8 cellular contexts compared by ENCODE assay signal in the genomic region with DNA sequence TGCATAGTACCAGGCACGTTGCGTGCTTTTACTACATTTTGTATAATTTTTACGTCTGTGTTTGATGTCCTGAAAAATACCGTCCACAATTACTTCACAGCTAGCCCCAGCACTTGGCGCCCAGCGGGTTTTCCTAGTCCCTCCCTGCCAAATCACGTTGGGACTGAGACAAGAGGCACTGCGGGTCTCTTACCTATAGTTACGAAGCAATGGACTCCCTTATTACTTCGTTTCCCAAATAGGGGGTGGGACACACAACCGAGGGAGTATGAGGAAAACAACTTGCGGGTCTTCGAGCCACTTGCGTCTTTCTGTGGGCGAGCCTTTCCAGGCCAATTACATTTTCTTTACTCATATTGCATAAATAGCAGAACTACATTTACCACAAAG. TPM values are rescaled to one million over a fixed set of nuclear protein-coding genes. Genes with fewer than 3 reads are reported as not detected.
DNase-seq lines count a peak whose midpoint lies in the region; ATAC-seq and TF ChIP-seq lines count a peak whose summit lies in the region.

No MANE protein-coding gene starts in this region.

- no peaks in the 10 kb centered on the region for H3K36me3 ChIP-seq in neuron (ENCODE audit: insufficient read depth, low read length)

- POLR2A ChIA-PET in T-cell (lab: Charles Lee): interaction anchor here in 1 of 2 donors (0.6 to 1.0 kb wide), 2 partner anchors 916 to 1261 kb away, joined by 3 to 9 read pairs; a partner anchor contains a TSS

- in situ Hi-C loops in GM13976 (cut with MboI; ENCODE audit: low sequenced_read_pairs, unreplicated experiment): no loop called here

- no peak for TF ChIP-seq CTCF in GM13976 (IDR thresholded peaks at IDR 0.05; ENCODE audit: borderline replicate concordance, control extremely low read depth, extremely low read depth, insufficient read depth, missing control alignments)

- no peaks in the 10 kb centered on the region for H3K9me3 ChIP-seq in neuron (ENCODE audit: low read length)

- DNase-seq in activated CD8-positive, alpha-beta memory T cell treated with anti-CD3 and anti-CD28 coated beads for 24 hours: peak; percentile 70
- no peak for DNase-seq in activated CD8-positive, alpha-beta memory T cell treated with anti-CD3 and anti-CD28 coated beads, Interleukin-2, amount 50 U/mL, for 48 hours
- DNase-seq in T-cell (peak in 3 of 34 experiments; percentile 1 to 43 (median 5)), cerebellar cortex (ENCODE audit: low spot score) (no peak), GM13976 (ENCODE audit: low spot score) (no peak)

- H3K4me1 Mint-ChIP-seq in T-cell: peaks cover 41 to 48% (median 48%) of the 10 kb centered on the region in 3 donors

- peak overlapping the region; percentile 86 to 98 (median 96) for H3K4me3 Mint-ChIP-seq in T-cell

- peak overlapping the region; percentile 99 for H3K27ac Mint-ChIP-seq in T-cell

- ATAC-seq in T-cell (replicated peaks in 1 of 4) (no peak), esophagus mucosa (peak; percentile 20), HG02642 (IDR thresholded peaks at IDR 0.05; ENCODE audit: poor library complexity, unreplicated experiment) (no peak)

- peak overlapping the region; percentile 78 for H2AFZ ChIP-seq in neuron (ENCODE audit: low read depth, low read length)

- H3K27me3 Mint-ChIP-seq in T-cell: no peaks in the 10 kb centered on the region

- H3K4me3 ChIP-seq in neuron (ENCODE audit: low read length): peak overlapping the region; percentile 93

- no peaks in the 10 kb centered on the region for H3K9me3 Mint-ChIP-seq in T-cell

- H3K36me3 Mint-ChIP-seq in T-cell: peaks cover 3% of the 10 kb centered on the region

- peaks cover 16% of the 10 kb centered on the region for H3K4me1 ChIP-seq in neuron (ENCODE audit: insufficient read depth, low read length)

- no peaks in the 10 kb centered on the region for H3K27me3 ChIP-seq in neuron (ENCODE audit: insufficient read depth, low read length)

- CTCF ChIA-PET in T-cell (lab: Charles Lee): interaction anchor here in 1 of 2 donors (1.0 to 1.5 kb wide), 3 partner anchors 9 to 441 kb away, joined by 3 to 17 read pairs (median 4); no protein-coding TSS in a partner anchor

RNA-seq across cellular contexts. Expression of a gene that starts 0.6 kb away (rescaled TPM):
- total RNA-seq in T-cell (10 to 100 TPM; 16.2 to 22.0 (median 18.3) TPM), esophagus mucosa (24.5 TPM)
